1 cellular context compared by ENCODE assay signal in the genomic region with DNA sequence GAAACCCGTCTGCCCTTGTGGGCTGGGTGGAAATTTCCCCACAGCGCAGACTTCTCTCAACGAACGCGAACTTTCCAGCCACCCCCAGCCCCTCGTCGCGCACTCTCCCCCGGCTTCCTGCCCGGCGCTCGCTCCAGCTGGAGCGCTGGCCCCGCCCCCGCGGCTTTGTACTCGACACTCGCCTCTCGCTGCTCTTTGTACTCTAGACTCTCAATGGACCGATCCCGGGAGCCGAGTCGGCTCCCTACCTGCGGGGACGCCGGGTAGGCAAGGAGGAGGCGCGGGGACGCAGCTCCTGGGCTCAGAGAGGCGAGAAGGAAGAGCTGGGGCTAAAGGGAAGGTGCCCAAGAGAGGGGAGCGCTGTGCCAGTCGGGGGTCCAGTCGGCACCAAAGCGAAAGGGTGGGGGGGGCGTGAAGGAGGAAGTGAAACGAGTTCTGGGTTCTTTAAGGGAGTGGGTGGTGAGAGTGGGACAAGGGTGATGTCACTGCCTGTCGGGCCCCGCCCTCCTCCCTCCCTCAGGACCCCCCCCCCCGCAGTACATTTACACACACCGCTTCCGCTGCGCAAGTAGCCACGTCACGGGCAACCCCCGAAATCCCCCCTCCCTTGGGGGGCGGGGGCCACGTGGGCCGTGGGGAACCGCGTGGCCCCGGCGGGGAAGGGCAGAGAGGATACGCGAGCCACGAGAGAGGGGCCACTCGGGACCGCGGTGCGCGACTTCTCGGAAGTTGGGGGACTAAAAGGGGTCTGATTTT.
TF ChIP-seq lines count a peak whose summit lies in the region.

No MANE protein-coding gene starts in this region.

TF ChIP-seq in HepG2, 621 proteins besides CTCF, POLR2A, EP300 and RAD21 (continued from another document and continues in another):
- TF ChIP-seq ZEB1 (IDR thresholded peaks at IDR 0.05; ENCODE audit: insufficient replicate concordance, low read depth) (no peak), MED1 (CRISPR knock-in tag; IDR thresholded peaks at IDR 0.05) (peak; percentile 54), ZNF558 (CRISPR knock-in tag; IDR thresholded peaks at IDR 0.05; ENCODE audit: borderline replicate concordance) (peak; percentile 65; the same call in 1 of the 2 replicates), FOXA1 (IDR thresholded peaks at IDR 0.05) (no peak), FOXA1 (CRISPR knock-in tag; IDR thresholded peaks at IDR 0.05) (no peak; the same call in 1 of the 2 replicates), ZNF337 (CRISPR knock-in tag; IDR thresholded peaks at IDR 0.05; ENCODE audit: borderline replicate concordance, low read depth) (no peak), NONO (IDR thresholded peaks at IDR 0.05) (no peak), NONO (CRISPR knock-in tag; conservative IDR thresholded peaks at IDR 0.05) (peak; percentile 28; the same call in 1 of the 2 replicates), ZNF546 (CRISPR knock-in tag; conservative IDR thresholded peaks at IDR 0.05) (no peak), ZBTB21 (CRISPR knock-in tag; IDR thresholded peaks at IDR 0.05) (peak; percentile 84), ZFP90 (CRISPR knock-in tag; IDR thresholded peaks at IDR 0.05; ENCODE audit: borderline replicate concordance) (no peak), KLF13 (CRISPR knock-in tag; IDR thresholded peaks at IDR 0.05) (no peak), PHF8 (CRISPR knock-in tag; IDR thresholded peaks at IDR 0.05) (peak; percentile 62), GPN1 (CRISPR knock-in tag; IDR thresholded peaks at IDR 0.05; ENCODE audit: borderline replicate concordance) (no peak), STAT5B (CRISPR knock-in tag; IDR thresholded peaks at IDR 0.05) (no peak), ZNF207 (IDR thresholded peaks at IDR 0.05; ENCODE audit: borderline replicate concordance) (no peak), ZNF260 (CRISPR knock-in tag; IDR thresholded peaks at IDR 0.05; ENCODE audit: borderline replicate concordance, low read depth) (0 out of 2 replicates have a peak, but pooled peaks have one; percentile 50), ZNF510 (CRISPR knock-in tag; IDR thresholded peaks at IDR 0.05; ENCODE audit: low read depth) (no peak), RARA (CRISPR knock-in tag; IDR thresholded peaks at IDR 0.05) (peak; percentile 37; the same call in 1 of the 2 replicates), ZC3H4 (CRISPR knock-in tag; IDR thresholded peaks at IDR 0.05; ENCODE audit: borderline replicate concordance) (no peak), AGO1 (IDR thresholded peaks at IDR 0.05; ENCODE audit: low read depth, low read length, poor library complexity, severe bottlenecking) (peak; percentile 8), PCBP1 (IDR thresholded peaks at IDR 0.05; ENCODE audit: borderline replicate concordance, low read depth, low read length) (0 out of 2 replicates have a peak, but pooled peaks have one; percentile 31), KMT2B (CRISPR knock-in tag; IDR thresholded peaks at IDR 0.05) (no peak), ZKSCAN5 (CRISPR knock-in tag; IDR thresholded peaks at IDR 0.05) (no peak), PRMT3 (CRISPR knock-in tag; IDR thresholded peaks at IDR 0.05; ENCODE audit: borderline replicate concordance, low read depth) (no peak), NR2F6 (IDR thresholded peaks at IDR 0.05) (no peak), NR2F6 (CRISPR knock-in tag; IDR thresholded peaks at IDR 0.05) (peak; percentile 35; the same call in 1 of the 2 replicates), ZNF224 (CRISPR knock-in tag; IDR thresholded peaks at IDR 0.05) (no peak), IRX3 (CRISPR knock-in tag; IDR thresholded peaks at IDR 0.05; ENCODE audit: borderline replicate concordance, low read depth) (no peak), ZNF883 (CRISPR knock-in tag; IDR thresholded peaks at IDR 0.05; ENCODE audit: not compliant biosample characterization) (peak; percentile 53)
- TF ChIP-seq, protein P1, sequence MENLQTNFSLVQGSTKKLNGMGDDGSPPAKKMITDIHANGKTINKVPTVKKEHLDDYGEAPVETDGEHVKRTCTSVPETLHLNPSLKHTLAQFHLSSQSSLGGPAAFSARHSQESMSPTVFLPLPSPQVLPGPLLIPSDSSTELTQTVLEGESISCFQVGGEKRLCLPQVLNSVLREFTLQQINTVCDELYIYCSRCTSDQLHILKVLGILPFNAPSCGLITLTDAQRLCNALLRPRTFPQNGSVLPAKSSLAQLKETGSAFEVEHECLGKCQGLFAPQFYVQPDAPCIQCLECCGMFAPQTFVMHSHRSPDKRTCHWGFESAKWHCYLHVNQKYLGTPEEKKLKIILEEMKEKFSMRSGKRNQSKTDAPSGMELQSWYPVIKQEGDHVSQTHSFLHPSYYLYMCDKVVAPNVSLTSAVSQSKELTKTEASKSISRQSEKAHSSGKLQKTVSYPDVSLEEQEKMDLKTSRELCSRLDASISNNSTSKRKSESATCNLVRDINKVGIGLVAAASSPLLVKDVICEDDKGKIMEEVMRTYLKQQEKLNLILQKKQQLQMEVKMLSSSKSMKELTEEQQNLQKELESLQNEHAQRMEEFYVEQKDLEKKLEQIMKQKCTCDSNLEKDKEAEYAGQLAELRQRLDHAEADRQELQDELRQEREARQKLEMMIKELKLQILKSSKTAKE (CRISPR knock-in tag; IDR thresholded peaks at IDR 0.05; ENCODE audit: borderline replicate concordance), result 0 out of 2 replicates have a peak, but pooled peaks have one; percentile 24
- TF ChIP-seq, protein P2, sequence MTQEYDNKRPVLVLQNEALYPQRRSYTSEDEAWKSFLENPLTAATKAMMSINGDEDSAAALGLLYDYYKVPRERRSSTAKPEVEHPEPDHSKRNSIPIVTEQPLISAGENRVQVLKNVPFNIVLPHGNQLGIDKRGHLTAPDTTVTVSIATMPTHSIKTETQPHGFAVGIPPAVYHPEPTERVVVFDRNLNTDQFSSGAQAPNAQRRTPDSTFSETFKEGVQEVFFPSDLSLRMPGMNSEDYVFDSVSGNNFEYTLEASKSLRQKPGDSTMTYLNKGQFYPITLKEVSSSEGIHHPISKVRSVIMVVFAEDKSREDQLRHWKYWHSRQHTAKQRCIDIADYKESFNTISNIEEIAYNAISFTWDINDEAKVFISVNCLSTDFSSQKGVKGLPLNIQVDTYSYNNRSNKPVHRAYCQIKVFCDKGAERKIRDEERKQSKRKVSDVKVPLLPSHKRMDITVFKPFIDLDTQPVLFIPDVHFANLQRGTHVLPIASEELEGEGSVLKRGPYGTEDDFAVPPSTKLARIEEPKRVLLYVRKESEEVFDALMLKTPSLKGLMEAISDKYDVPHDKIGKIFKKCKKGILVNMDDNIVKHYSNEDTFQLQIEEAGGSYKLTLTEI (CRISPR knock-in tag; conservative IDR thresholded peaks at IDR 0.05), result no peak
- TF ChIP-seq, protein P3, sequence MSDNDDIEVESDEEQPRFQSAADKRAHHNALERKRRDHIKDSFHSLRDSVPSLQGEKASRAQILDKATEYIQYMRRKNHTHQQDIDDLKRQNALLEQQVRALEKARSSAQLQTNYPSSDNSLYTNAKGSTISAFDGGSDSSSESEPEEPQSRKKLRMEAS (IDR thresholded peaks at IDR 0.05), result peak; percentile 75
- TF ChIP-seq, protein P4, sequence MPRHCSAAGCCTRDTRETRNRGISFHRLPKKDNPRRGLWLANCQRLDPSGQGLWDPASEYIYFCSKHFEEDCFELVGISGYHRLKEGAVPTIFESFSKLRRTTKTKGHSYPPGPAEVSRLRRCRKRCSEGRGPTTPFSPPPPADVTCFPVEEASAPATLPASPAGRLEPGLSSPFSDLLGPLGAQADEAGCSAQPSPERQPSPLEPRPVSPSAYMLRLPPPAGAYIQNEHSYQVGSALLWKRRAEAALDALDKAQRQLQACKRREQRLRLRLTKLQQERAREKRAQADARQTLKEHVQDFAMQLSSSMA (CRISPR knock-in tag; IDR thresholded peaks at IDR 0.05), result no peak
- TF ChIP-seq, protein P5, sequence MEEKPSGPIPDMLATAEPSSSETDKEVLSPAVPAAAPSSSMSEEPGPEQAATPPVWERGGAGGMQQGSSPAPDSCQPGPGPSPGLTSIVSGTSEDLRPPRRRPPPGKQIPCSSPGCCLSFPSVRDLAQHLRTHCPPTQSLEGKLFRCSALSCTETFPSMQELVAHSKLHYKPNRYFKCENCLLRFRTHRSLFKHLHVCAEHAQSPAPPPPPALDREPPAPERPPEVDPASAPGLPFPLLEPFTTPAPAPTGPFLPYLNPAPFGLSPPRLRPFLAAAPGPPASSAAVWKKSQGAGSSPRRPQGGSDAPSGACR (CRISPR knock-in tag; IDR thresholded peaks at IDR 0.05), result no peak
- TF ChIP-seq, protein P6, sequence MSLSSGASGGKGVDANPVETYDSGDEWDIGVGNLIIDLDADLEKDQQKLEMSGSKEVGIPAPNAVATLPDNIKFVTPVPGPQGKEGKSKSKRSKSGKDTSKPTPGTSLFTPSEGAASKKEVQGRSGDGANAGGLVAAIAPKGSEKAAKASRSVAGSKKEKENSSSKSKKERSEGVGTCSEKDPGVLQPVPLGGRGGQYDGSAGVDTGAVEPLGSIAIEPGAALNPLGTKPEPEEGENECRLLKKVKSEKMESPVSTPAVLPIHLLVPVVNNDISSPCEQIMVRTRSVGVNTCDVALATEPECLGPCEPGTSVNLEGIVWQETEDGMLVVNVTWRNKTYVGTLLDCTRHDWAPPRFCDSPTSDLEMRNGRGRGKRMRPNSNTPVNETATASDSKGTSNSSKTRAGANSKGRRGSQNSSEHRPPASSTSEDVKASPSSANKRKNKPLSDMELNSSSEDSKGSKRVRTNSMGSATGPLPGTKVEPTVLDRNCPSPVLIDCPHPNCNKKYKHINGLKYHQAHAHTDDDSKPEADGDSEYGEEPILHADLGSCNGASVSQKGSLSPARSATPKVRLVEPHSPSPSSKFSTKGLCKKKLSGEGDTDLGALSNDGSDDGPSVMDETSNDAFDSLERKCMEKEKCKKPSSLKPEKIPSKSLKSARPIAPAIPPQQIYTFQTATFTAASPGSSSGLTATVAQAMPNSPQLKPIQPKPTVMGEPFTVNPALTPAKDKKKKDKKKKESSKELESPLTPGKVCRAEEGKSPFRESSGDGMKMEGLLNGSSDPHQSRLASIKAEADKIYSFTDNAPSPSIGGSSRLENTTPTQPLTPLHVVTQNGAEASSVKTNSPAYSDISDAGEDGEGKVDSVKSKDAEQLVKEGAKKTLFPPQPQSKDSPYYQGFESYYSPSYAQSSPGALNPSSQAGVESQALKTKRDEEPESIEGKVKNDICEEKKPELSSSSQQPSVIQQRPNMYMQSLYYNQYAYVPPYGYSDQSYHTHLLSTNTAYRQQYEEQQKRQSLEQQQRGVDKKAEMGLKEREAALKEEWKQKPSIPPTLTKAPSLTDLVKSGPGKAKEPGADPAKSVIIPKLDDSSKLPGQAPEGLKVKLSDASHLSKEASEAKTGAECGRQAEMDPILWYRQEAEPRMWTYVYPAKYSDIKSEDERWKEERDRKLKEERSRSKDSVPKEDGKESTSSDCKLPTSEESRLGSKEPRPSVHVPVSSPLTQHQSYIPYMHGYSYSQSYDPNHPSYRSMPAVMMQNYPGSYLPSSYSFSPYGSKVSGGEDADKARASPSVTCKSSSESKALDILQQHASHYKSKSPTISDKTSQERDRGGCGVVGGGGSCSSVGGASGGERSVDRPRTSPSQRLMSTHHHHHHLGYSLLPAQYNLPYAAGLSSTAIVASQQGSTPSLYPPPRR (CRISPR knock-in tag; IDR thresholded peaks at IDR 0.05; ENCODE audit: borderline replicate concordance), result peak; percentile 49; the same call in 1 of the 2 replicates
- TF ChIP-seq, protein P7, sequence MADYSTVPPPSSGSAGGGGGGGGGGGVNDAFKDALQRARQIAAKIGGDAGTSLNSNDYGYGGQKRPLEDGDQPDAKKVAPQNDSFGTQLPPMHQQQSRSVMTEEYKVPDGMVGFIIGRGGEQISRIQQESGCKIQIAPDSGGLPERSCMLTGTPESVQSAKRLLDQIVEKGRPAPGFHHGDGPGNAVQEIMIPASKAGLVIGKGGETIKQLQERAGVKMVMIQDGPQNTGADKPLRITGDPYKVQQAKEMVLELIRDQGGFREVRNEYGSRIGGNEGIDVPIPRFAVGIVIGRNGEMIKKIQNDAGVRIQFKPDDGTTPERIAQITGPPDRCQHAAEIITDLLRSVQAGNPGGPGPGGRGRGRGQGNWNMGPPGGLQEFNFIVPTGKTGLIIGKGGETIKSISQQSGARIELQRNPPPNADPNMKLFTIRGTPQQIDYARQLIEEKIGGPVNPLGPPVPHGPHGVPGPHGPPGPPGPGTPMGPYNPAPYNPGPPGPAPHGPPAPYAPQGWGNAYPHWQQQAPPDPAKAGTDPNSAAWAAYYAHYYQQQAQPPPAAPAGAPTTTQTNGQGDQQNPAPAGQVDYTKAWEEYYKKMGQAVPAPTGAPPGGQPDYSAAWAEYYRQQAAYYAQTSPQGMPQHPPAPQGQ (CRISPR knock-in tag; IDR thresholded peaks at IDR 0.05; ENCODE audit: borderline replicate concordance), result peak; percentile 53; the same call in 1 of the 2 replicates
- TF ChIP-seq, protein P8, sequence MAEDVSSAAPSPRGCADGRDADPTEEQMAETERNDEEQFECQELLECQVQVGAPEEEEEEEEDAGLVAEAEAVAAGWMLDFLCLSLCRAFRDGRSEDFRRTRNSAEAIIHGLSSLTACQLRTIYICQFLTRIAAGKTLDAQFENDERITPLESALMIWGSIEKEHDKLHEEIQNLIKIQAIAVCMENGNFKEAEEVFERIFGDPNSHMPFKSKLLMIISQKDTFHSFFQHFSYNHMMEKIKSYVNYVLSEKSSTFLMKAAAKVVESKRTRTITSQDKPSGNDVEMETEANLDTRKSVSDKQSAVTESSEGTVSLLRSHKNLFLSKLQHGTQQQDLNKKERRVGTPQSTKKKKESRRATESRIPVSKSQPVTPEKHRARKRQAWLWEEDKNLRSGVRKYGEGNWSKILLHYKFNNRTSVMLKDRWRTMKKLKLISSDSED (CRISPR knock-in tag; IDR thresholded peaks at IDR 0.05), result 0 out of 2 replicates have a peak, but pooled peaks have one; percentile 27
- TF ChIP-seq, protein P9, sequence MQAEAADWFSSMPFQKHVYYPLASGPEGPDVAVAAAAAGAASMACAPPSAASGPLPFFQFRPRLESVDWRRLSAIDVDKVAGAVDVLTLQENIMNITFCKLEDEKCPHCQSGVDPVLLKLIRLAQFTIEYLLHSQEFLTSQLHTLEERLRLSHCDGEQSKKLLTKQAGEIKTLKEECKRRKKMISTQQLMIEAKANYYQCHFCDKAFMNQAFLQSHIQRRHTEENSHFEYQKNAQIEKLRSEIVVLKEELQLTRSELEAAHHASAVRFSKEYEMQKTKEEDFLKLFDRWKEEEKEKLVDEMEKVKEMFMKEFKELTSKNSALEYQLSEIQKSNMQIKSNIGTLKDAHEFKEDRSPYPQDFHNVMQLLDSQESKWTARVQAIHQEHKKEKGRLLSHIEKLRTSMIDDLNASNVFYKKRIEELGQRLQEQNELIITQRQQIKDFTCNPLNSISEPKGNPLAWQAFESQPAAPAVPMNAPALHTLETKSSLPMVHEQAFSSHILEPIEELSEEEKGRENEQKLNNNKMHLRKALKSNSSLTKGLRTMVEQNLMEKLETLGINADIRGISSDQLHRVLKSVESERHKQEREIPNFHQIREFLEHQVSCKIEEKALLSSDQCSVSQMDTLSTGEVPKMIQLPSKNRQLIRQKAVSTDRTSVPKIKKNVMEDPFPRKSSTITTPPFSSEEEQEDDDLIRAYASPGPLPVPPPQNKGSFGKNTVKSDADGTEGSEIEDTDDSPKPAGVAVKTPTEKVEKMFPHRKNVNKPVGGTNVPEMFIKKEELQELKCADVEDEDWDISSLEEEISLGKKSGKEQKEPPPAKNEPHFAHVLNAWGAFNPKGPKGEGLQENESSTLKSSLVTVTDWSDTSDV (CRISPR knock-in tag; IDR thresholded peaks at IDR 0.05), result no peak
- TF ChIP-seq, protein P10, sequence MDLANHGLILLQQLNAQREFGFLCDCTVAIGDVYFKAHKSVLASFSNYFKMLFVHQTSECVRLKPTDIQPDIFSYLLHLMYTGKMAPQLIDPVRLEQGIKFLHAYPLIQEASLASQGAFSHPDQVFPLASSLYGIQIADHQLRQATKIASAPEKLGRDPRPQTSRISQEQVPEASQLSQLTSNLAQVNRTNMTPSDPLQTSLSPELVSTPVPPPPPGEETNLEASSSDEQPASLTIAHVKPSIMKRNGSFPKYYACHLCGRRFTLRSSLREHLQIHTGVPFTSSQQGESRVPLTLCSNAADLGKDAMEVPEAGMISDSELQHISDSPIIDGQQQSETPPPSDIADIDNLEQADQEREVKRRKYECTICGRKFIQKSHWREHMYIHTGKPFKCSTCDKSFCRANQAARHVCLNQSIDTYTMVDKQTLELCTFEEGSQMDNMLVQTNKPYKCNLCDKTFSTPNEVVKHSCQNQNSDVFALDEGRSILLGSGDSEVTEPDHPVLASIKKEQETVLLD (CRISPR knock-in tag; IDR thresholded peaks at IDR 0.05; ENCODE audit: low read depth), result peak; percentile 66; the same call in 1 of the 2 replicates
